Comparison of ENCODE assay signal across 21 cellular contexts in genomic region chr13:20428666-20429644, GRCh38.
DNase-seq lines count a peak whose midpoint lies in the region; ATAC-seq and TF ChIP-seq lines count a peak whose summit lies in the region.
"Had no signal": no experiment of that assay in that cellular context is flagged by ENCODE, and none has a peak within 500 bp of the region (broad histone marks: within the 10 kb centered on the region; RNA-seq: fewer than 3 reads in every experiment).

No MANE protein-coding gene starts in this region.

- DNase-seq in activated naive CD4-positive, alpha-beta T cell treated with anti-CD3 and anti-CD28 coated beads for 36 hours = peak; percentile 56
- no peak for DNase-seq in activated naive CD4-positive, alpha-beta T cell treated with Interleukin-2 at 50 U/mL for 16 hours
- DNase-seq in PC-3 (peak; percentile 46), epithelial cell of prostate (ENCODE audit: low read depth, low spot score) (peak; percentile 31), NCI-H128 (lab: John Stamatoyannopoulos, UW; ENCODE audit: unreplicated experiment) (no peak)
- DNase-seq: anterior cingulate cortex, colonic mucosa, heart right ventricle, Karpas-422, natural killer cell, NCI-H1436, SIG-M5, stomach, T-helper 2 cell had no signal

- intact Hi-C loops in activated naive CD4-positive, alpha-beta T cell treated with anti-CD3 and anti-CD28 coated beads for 36 hours (cut with micrococcal nuclease) = loop anchor here (1.0 kb wide), 1 partner anchor 10 kb away; no protein-coding TSS in a partner anchor
- intact Hi-C loops in PC-3 (cut with micrococcal nuclease) = no loop called here

- no peaks in the 10 kb centered on the region for H3K79me2 ChIP-seq in PC-3 (ENCODE audit: low read length)

- peaks cover 35% of the 10 kb centered on the region for H3K4me1 Mint-ChIP-seq in activated naive CD4-positive, alpha-beta T cell treated with anti-CD3 and anti-CD28 coated beads for 36 hours (ENCODE audit: low read depth)
- peaks cover 61% of the 10 kb centered on the region for H3K4me1 Mint-ChIP-seq in stimulated activated naive CD8-positive, alpha-beta T cell treated with anti-CD3 and anti-CD28 coated beads, Interleukin-15, Interleukin-2, amounts not matched to agents 100 ng/mL and 50 ng/mL, for 24 hours (ENCODE audit: low read depth)

- BruUV-seq in PC-3 (replicated peaks; lab: Mats Ljungman, UMichigan) = no TSS peak

- H3K4me3 ChIP-seq in PC-3 (ENCODE audit: low read length) = no peak overlapping the region
- H3K4me3 ChIP-seq: colonic mucosa, GM23338, heart right ventricle, stomach, vagina had no signal

- ATAC-seq in PC-3 = no peak
- no peak for ATAC-seq in HG03442 (IDR thresholded peaks at IDR 0.05; ENCODE audit: unreplicated experiment)
- ATAC-seq in HG03460 (IDR thresholded peaks at IDR 0.05; ENCODE audit: unreplicated experiment) = no peak
- ATAC-seq: GM23338, heart right ventricle, natural killer cell had no signal

- no peaks in the 10 kb centered on the region for H3K9me3 Mint-ChIP-seq in activated naive CD4-positive, alpha-beta T cell treated with anti-CD3 and anti-CD28 coated beads for 36 hours
- no peaks in the 10 kb centered on the region for H3K9me3 Mint-ChIP-seq in stimulated activated naive CD8-positive, alpha-beta T cell treated with anti-CD3 and anti-CD28 coated beads, Interleukin-15, Interleukin-2, amounts not matched to agents 100 ng/mL and 50 ng/mL, for 24 hours
- H3K9me3 Mint-ChIP-seq: activated T-helper 1 cell treated with anti-CD3 and anti-CD28 coated beads, Interleukin-12 subunit alpha, Interleukin-12 subunit beta, Interleukin-2, Interleukin-4 antibody, amounts not matched to agents 30 ng/mL and 10 ng/mL and 1 ng/mL, durations not matched to agents 14 hours and 24 hours and 36 hours; GM23338; memory B cell; natural killer cell had no signal

- no peak overlapping the region for H3K27ac Mint-ChIP-seq in activated naive CD4-positive, alpha-beta T cell treated with anti-CD3 and anti-CD28 coated beads for 36 hours
- H3K27ac Mint-ChIP-seq in stimulated activated naive CD8-positive, alpha-beta T cell treated with anti-CD3 and anti-CD28 coated beads, Interleukin-15, Interleukin-2, amounts not matched to agents 100 ng/mL and 50 ng/mL, for 24 hours = peak overlapping the region; percentile 71
- H3K27ac Mint-ChIP-seq: activated T-helper 1 cell treated with anti-CD3 and anti-CD28 coated beads, Interleukin-12 subunit alpha, Interleukin-12 subunit beta, Interleukin-2, Interleukin-4 antibody, amounts not matched to agents 30 ng/mL and 10 ng/mL and 1 ng/mL, durations not matched to agents 14 hours and 24 hours and 36 hours; GM23338; memory B cell; natural killer cell had no signal

- no peak overlapping the region for H3K4me3 Mint-ChIP-seq in activated naive CD4-positive, alpha-beta T cell treated with anti-CD3 and anti-CD28 coated beads for 36 hours
- peak overlapping the region; percentile 13 for H3K4me3 Mint-ChIP-seq in stimulated activated naive CD8-positive, alpha-beta T cell treated with anti-CD3 and anti-CD28 coated beads, Interleukin-15, Interleukin-2, amounts not matched to agents 100 ng/mL and 50 ng/mL, for 24 hours
- H3K4me3 Mint-ChIP-seq: activated T-helper 1 cell treated with anti-CD3 and anti-CD28 coated beads, Interleukin-12 subunit alpha, Interleukin-12 subunit beta, Interleukin-2, Interleukin-4 antibody, amounts not matched to agents 30 ng/mL and 10 ng/mL and 1 ng/mL, durations not matched to agents 14 hours and 24 hours and 36 hours; GM23338; memory B cell; natural killer cell had no signal

- H3K27me3 Mint-ChIP-seq in activated naive CD4-positive, alpha-beta T cell treated with anti-CD3 and anti-CD28 coated beads for 36 hours (ENCODE audit: low read depth) = no peaks in the 10 kb centered on the region
- H3K27me3 Mint-ChIP-seq in stimulated activated naive CD8-positive, alpha-beta T cell treated with anti-CD3 and anti-CD28 coated beads, Interleukin-15, Interleukin-2, amounts not matched to agents 100 ng/mL and 50 ng/mL, for 24 hours = no peaks in the 10 kb centered on the region
- H3K27me3 Mint-ChIP-seq: memory B cell had no signal

- CTCF ChIA-PET in activated naive CD4-positive, alpha-beta T cell treated with anti-CD3 and anti-CD28 coated beads for 36 hours (lab: Charles Lee) = no interaction called here
- CTCF ChIA-PET in PC-3 (lab: Charles Lee) = no interaction called here

- H3K27me3 ChIP-seq in PC-3 (ENCODE audit: low read length) = no peaks in the 10 kb centered on the region
- H3K27me3 ChIP-seq: colonic mucosa, heart right ventricle, stomach, vagina had no signal

- no peaks in the 10 kb centered on the region for H3F3A ChIP-seq in PC-3 (ENCODE audit: low read length, unreplicated experiment)

- H3K36me3 ChIP-seq in PC-3 (ENCODE audit: low read depth, low read length) = no peaks in the 10 kb centered on the region
- H3K36me3 ChIP-seq: colonic mucosa, vagina had no signal

- H3K9me2 ChIP-seq in PC-3 (replicated peaks; ENCODE audit: low read length) = no peaks in the 10 kb centered on the region

- no peak overlapping the region for H2AFZ ChIP-seq in PC-3 (ENCODE audit: low read length)
- H2AFZ ChIP-seq: GM23338 had no signal

- 0 out of 2 replicates have a peak, but pooled peaks cover 6% of the 10 kb centered on the region for H3K4me1 ChIP-seq in PC-3 (ENCODE audit: insufficient read depth, low read length)
- H3K4me1 ChIP-seq: colonic mucosa, stomach, vagina had no signal

- H3K9ac ChIP-seq in PC-3 (ENCODE audit: low read length) = no peak overlapping the region

- no peaks in the 10 kb centered on the region for H4K20me1 ChIP-seq in PC-3 (ENCODE audit: low read length)

- H3K4me2 ChIP-seq in PC-3 (ENCODE audit: low read length) = no peak overlapping the region
- H3K4me2 ChIP-seq: GM23338 had no signal

- H3K27ac ChIP-seq in PC-3 (ENCODE audit: low read length) (no peak overlapping the region), epithelial cell of prostate (peak overlapping the region; percentile 87)
- H3K27ac ChIP-seq: colonic mucosa, heart right ventricle, stomach, vagina had no signal

- no peaks in the 10 kb centered on the region for H3K9me3 ChIP-seq in PC-3 (ENCODE audit: low read length)
- H3K9me3 ChIP-seq: colonic mucosa, heart right ventricle, stomach, vagina had no signal

- POLR2A ChIA-PET in PC-3 (lab: Charles Lee; ENCODE audit: unreplicated experiment) = interaction anchor here (0.7 kb wide), 1 partner anchor 30 kb away, joined by 5 read pairs; no protein-coding TSS in a partner anchor

- H3K36me3 Mint-ChIP-seq in activated naive CD4-positive, alpha-beta T cell treated with anti-CD3 and anti-CD28 coated beads for 36 hours (ENCODE audit: low read depth) = peaks cover 6% of the 10 kb centered on the region
- peaks cover 21% of the 10 kb centered on the region for H3K36me3 Mint-ChIP-seq in stimulated activated naive CD8-positive, alpha-beta T cell treated with anti-CD3 and anti-CD28 coated beads, Interleukin-15, Interleukin-2, amounts not matched to agents 100 ng/mL and 50 ng/mL, for 24 hours (ENCODE audit: low read depth)
- H3K36me3 Mint-ChIP-seq: natural killer cell had no signal

- TF ChIP-seq CTCF in PC-3 (conservative IDR thresholded peaks at IDR 0.05; ENCODE audit: low read depth, low read length) = no peak

Comparison
In these comparisons a context has a peak if more than half of its experiments do, and no peak if none do; other contexts are left out.
1. DNase-seq: peak in activated naive CD4-positive, alpha-beta T cell treated with anti-CD3 and anti-CD28 coated beads for 36 hours (single experiment), PC-3 (single experiment) and epithelial cell of prostate (single experiment); none in activated naive CD4-positive, alpha-beta T cell treated with Interleukin-2 at 50 U/mL for 16 hours (single experiment) and NCI-H128 (single experiment).